23 cellular contexts compared by ENCODE assay signal in genomic region chr11:17696741-17697140, GRCh38. TPM values are rescaled to one million over a fixed set of nuclear protein-coding genes. Genes with fewer than 3 reads are reported as not detected.
"Had no signal": no experiment of that assay in that cellular context is flagged by ENCODE, and none has a peak within 500 bp of the region (broad histone marks: within the 10 kb centered on the region; RNA-seq: fewer than 3 reads in every experiment).

No MANE protein-coding gene starts in this region.

- H3K4me3 Mint-ChIP-seq: immature natural killer cell; naive thymus-derived CD8-positive, alpha-beta T cell; stimulated activated naive B cell treated with anti-CD40 and anti-IgM and Interleukin-4, amounts not matched to agents 10 μg/mL and 1 μg/mL and 100 μg/mL, for 72 hours had no signal

- H3K4me2 ChIP-seq: smooth muscle cell had no signal

- H3K9me3 Mint-ChIP-seq: immature natural killer cell; naive thymus-derived CD8-positive, alpha-beta T cell; stimulated activated naive B cell treated with anti-CD40 and anti-IgM and Interleukin-4, amounts not matched to agents 10 μg/mL and 1 μg/mL and 100 μg/mL, for 72 hours had no signal

- H3K36me3 ChIP-seq: esophagus muscularis mucosa, right atrium auricular region, sigmoid colon, stomach, thoracic aorta, transverse colon had no signal

- H3K4me3 ChIP-seq: esophagus muscularis mucosa, lung, sigmoid colon, smooth muscle cell, stomach, thoracic aorta, transverse colon had no signal

- ATAC-seq: left colon; left ventricle myocardium superior; naive thymus-derived CD8-positive, alpha-beta T cell; stimulated activated naive B cell treated with anti-CD40 and anti-IgM and Interleukin-4, amounts not matched to agents 10 μg/mL and 1 μg/mL and 100 μg/mL, for 72 hours had no signal

- H3K4me1 ChIP-seq: right atrium auricular region, sigmoid colon, transverse colon had no signal

- H3K27ac Mint-ChIP-seq: immature natural killer cell; naive thymus-derived CD8-positive, alpha-beta T cell; stimulated activated naive B cell treated with anti-CD40 and anti-IgM and Interleukin-4, amounts not matched to agents 10 μg/mL and 1 μg/mL and 100 μg/mL, for 72 hours had no signal

- H3K27ac ChIP-seq: epithelial cell of prostate, esophagus muscularis mucosa, right atrium auricular region, sigmoid colon, stomach, thoracic aorta, transverse colon had no signal

- H3K9me3 ChIP-seq: esophagus muscularis mucosa, right atrium auricular region, sigmoid colon, stomach, thoracic aorta, transverse colon had no signal

- DNase-seq: effector memory CD4-positive, alpha-beta T cell; immature natural killer cell; left colon; left ventricle myocardium superior; mesenchymal stem cell; naive thymus-derived CD8-positive, alpha-beta T cell; posterior cingulate gyrus; sigmoid colon; stimulated activated CD4-positive, alpha-beta T cell treated with anti-CD3 and anti-CD28 coated beads, Interleukin-2, amount 100 ng/mL, for 48 hours; stimulated activated naive B cell treated with anti-CD40 and anti-IgM and Interleukin-4, amounts not matched to agents 10 μg/mL and 1 μg/mL and 100 μg/mL, for 72 hours; stomach; substantia nigra; transverse colon had no signal

- H3K36me3 Mint-ChIP-seq: immature natural killer cell; naive thymus-derived CD8-positive, alpha-beta T cell; stimulated activated naive B cell treated with anti-CD40 and anti-IgM and Interleukin-4, amounts not matched to agents 10 μg/mL and 1 μg/mL and 100 μg/mL, for 72 hours had no signal

- H3K4me1 Mint-ChIP-seq: immature natural killer cell had no signal

RNA-seq across cellular contexts. Expression of gene MYOD1, which starts 22.6 kb away (rescaled TPM):
- total RNA-seq: esophagus muscularis mucosa; kidney epithelial cell; left colon; left ventricle myocardium superior; lung; naive thymus-derived CD8-positive, alpha-beta T cell; osteoblast; right atrium auricular region; sigmoid colon; smooth muscle cell; stomach; thoracic aorta; transverse colon had no signal
- polyA plus RNA-seq: immature natural killer cell; lung; naive thymus-derived CD8-positive, alpha-beta T cell; sigmoid colon; smooth muscle cell; stomach; urinary bladder had no signal

RNA-seq across cellular contexts. Expression of gene KCNC1, which starts 37.8 kb away (rescaled TPM):
- total RNA-seq: esophagus muscularis mucosa; fibroblast of villous mesenchyme; kidney epithelial cell; left ventricle myocardium superior; lung; naive thymus-derived CD8-positive, alpha-beta T cell; right atrium auricular region; smooth muscle cell; thoracic aorta had no signal
- polyA plus RNA-seq: smooth muscle cell had no signal
